Comparison of ENCODE assay signal across 10 cellular contexts in the genomic region with DNA sequence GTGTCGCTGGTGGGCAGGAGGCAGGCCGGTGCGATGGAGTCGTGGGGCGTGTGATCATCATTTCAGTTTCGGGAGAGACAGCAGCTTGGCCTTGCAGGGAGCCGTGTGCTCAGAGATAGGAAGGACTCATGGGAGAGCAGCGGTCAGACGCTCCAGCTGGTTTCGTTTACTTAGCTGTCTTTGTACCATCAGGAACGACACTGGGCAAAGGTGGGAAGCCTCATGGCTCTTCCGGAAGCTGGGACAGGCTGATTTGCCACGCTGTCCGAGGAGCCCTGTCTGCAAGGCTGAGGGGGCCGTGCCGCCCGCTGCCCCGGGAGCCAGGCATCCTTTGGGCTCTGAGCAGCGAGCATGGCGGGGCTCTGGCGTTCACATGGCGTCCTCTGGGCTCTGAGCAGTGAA. TPM values are rescaled to one million over a fixed set of nuclear protein-coding genes. Genes with fewer than 3 reads are reported as not detected.
A peak's percentile ranks its signal among the peaks of the same experiment; 100 is the strongest.
DNase-seq lines count a peak whose midpoint lies in the region; ATAC-seq and TF ChIP-seq lines count a peak whose summit lies in the region.
"Had no signal": no experiment of that assay in that cellular context is flagged by ENCODE, and none has a peak within 500 bp of the region (broad histone marks: within the 10 kb centered on the region; RNA-seq: fewer than 3 reads in every experiment).

No MANE protein-coding gene starts in this region.

- no peak overlapping the region for H3K4me3 Mint-ChIP-seq in T-helper 1 cell treated with Interleukin-12 subunit alpha and Interleukin-12 subunit beta and Interleukin-4 antibody, amounts not matched to agents 30 μg/mL and 1 μg/mL, for 36 hours
- peak overlapping the region in 3 of 5 donors; percentile 10 to 50 (median 36) for H3K4me3 Mint-ChIP-seq in immature natural killer cell
- peak overlapping the region in 1 of 2 donors; percentile 77 for H3K4me3 Mint-ChIP-seq in stimulated activated naive CD8-positive, alpha-beta T cell treated with anti-CD3 and anti-CD28 coated beads, Interleukin-15, amount 100 ng/mL, for 72 hours

- no peaks in the 10 kb centered on the region for H3K27me3 Mint-ChIP-seq in T-helper 1 cell treated with Interleukin-12 subunit alpha and Interleukin-12 subunit beta and Interleukin-4 antibody, amounts not matched to agents 30 μg/mL and 1 μg/mL, for 36 hours (ENCODE audit: low read depth)
- H3K27me3 Mint-ChIP-seq in immature natural killer cell (ENCODE audit: low read depth in 3 of 3), result peaks cover 0 to 3% (median 0%) of the 10 kb centered on the region in 3 donors
- H3K27me3 Mint-ChIP-seq in stimulated activated naive CD8-positive, alpha-beta T cell treated with anti-CD3 and anti-CD28 coated beads, Interleukin-15, amount 100 ng/mL, for 72 hours, result no peaks in the 10 kb centered on the region

- peak overlapping the region; percentile 48 for H3K4me3 ChIP-seq in adipocyte (ENCODE audit: low read length)

- H3K4me1 ChIP-seq in adipocyte (ENCODE audit: control insufficient read depth, insufficient read depth, low read length), result peaks cover 16% of the 10 kb centered on the region
- H3K4me1 ChIP-seq in foreskin keratinocyte, result peaks cover 4% of the 10 kb centered on the region

- no peak for TF ChIP-seq CTCF in foreskin keratinocyte (conservative IDR thresholded peaks at IDR 0.05)

- no peaks in the 10 kb centered on the region for H3K36me3 ChIP-seq in adipocyte (ENCODE audit: control insufficient read depth, insufficient read depth, low read length, severe bottlenecking)

- H3K36me3 Mint-ChIP-seq in T-helper 1 cell treated with Interleukin-12 subunit alpha and Interleukin-12 subunit beta and Interleukin-4 antibody, amounts not matched to agents 30 μg/mL and 1 μg/mL, for 36 hours (ENCODE audit: low read depth), result no peaks in the 10 kb centered on the region
- H3K36me3 Mint-ChIP-seq in immature natural killer cell, result no peaks in the 10 kb centered on the region

- no peaks in the 10 kb centered on the region for H3K27me3 ChIP-seq in adipocyte (replicated peaks; ENCODE audit: control insufficient read depth, insufficient read depth, low read length)
- no peaks in the 10 kb centered on the region for H3K27me3 ChIP-seq in foreskin keratinocyte

- no peak overlapping the region for H3K27ac ChIP-seq in foreskin keratinocyte

- DNase-seq in T-helper 1 cell (no peak), adipocyte (ENCODE audit: low read depth) (no peak), immature natural killer cell (no peak), foreskin keratinocyte (no peak)
- no peak for DNase-seq in stimulated activated naive CD8-positive, alpha-beta T cell treated with anti-CD3 and anti-CD28 coated beads, Interleukin-15, amount 100 ng/mL, for 72 hours
- DNase-seq: ACHN, NCI-H1105 had no signal

- peaks cover 25% of the 10 kb centered on the region for H3K4me1 Mint-ChIP-seq in T-helper 1 cell treated with Interleukin-12 subunit alpha and Interleukin-12 subunit beta and Interleukin-4 antibody, amounts not matched to agents 30 μg/mL and 1 μg/mL, for 36 hours (ENCODE audit: low read depth)
- H3K4me1 Mint-ChIP-seq in immature natural killer cell, result peaks cover 40 to 59% of the 10 kb centered on the region in 2 donors
- H3K4me1 Mint-ChIP-seq in stimulated activated naive CD8-positive, alpha-beta T cell treated with anti-CD3 and anti-CD28 coated beads, Interleukin-15, amount 100 ng/mL, for 72 hours, result peaks cover 57% of the 10 kb centered on the region

- peak overlapping the region; percentile 72 for H3K9ac ChIP-seq in adipocyte (ENCODE audit: low read length)

- no peaks in the 10 kb centered on the region for H3K9me3 Mint-ChIP-seq in T-helper 1 cell treated with Interleukin-12 subunit alpha and Interleukin-12 subunit beta and Interleukin-4 antibody, amounts not matched to agents 30 μg/mL and 1 μg/mL, for 36 hours
- no peaks in the 10 kb centered on the region for H3K9me3 Mint-ChIP-seq in immature natural killer cell
- peaks cover 6% of the 10 kb centered on the region in 2 donors for H3K9me3 Mint-ChIP-seq in stimulated activated naive CD8-positive, alpha-beta T cell treated with anti-CD3 and anti-CD28 coated beads, Interleukin-15, amount 100 ng/mL, for 72 hours

- no peak for ATAC-seq in stimulated activated naive CD8-positive, alpha-beta T cell treated with anti-CD3 and anti-CD28 coated beads, Interleukin-15, amount 100 ng/mL, for 72 hours
- ATAC-seq in HG02973 (IDR thresholded peaks at IDR 0.05; ENCODE audit: unreplicated experiment) (no peak), HG03354 (IDR thresholded peaks at IDR 0.05; ENCODE audit: poor library complexity, severe bottlenecking, unreplicated experiment) (no peak), foreskin keratinocyte (no peak)

- no peaks in the 10 kb centered on the region for H3K9me3 ChIP-seq in adipocyte (ENCODE audit: control insufficient read depth, low read length)

- peak overlapping the region; percentile 45 for H3K27ac Mint-ChIP-seq in T-helper 1 cell treated with Interleukin-12 subunit alpha and Interleukin-12 subunit beta and Interleukin-4 antibody, amounts not matched to agents 30 μg/mL and 1 μg/mL, for 36 hours
- peak overlapping the region in 3 of 6 donors; percentile 77 to 78 (median 78) for H3K27ac Mint-ChIP-seq in immature natural killer cell
- peak overlapping the region; percentile 0 to 60 for H3K27ac Mint-ChIP-seq in stimulated activated naive CD8-positive, alpha-beta T cell treated with anti-CD3 and anti-CD28 coated beads, Interleukin-15, amount 100 ng/mL, for 72 hours

RNA-seq across cellular contexts. Expression of a gene that starts 32.7 kb away (rescaled TPM):
- 10 to 100 TPM in 1 of 3 donors, 1 to 10 TPM in 2; 3.5 to 23.0 (median 4.1) TPM for polyA plus RNA-seq in immature natural killer cell
- 10.5 and 15.1 TPM in 2 replicates for total RNA-seq in foreskin keratinocyte
- polyA plus RNA-seq in foreskin keratinocyte, result 5.5 and 5.9 TPM in 2 replicates
